Comparison of ENCODE assay signal across 10 cellular contexts in genomic region chr19:38678217-38678890, GRCh38. TPM values are rescaled to one million over a fixed set of nuclear protein-coding genes. Genes with fewer than 3 reads are reported as not detected.
DNase-seq lines count a peak whose midpoint lies in the region; ATAC-seq and TF ChIP-seq lines count a peak whose summit lies in the region.
"Had no signal": no experiment of that assay in that cellular context is flagged by ENCODE, and none has a peak within 500 bp of the region (broad histone marks: within the 10 kb centered on the region; RNA-seq: fewer than 3 reads in every experiment).

No MANE protein-coding gene starts in this region.

- H3K4me3 ChIP-seq in right cardiac atrium (ENCODE audit: low read length) (no peak overlapping the region), skin epidermis (no peak overlapping the region)

- peaks cover 98% of the 10 kb centered on the region for H3K36me3 Mint-ChIP-seq in Calu3 (ENCODE audit: insufficient read depth, unreplicated experiment)
- peaks cover 30% of the 10 kb centered on the region for H3K36me3 Mint-ChIP-seq in activated T-helper 17 cell treated with anti-CD3 and anti-CD28 coated beads, Interleukin-2, amount 50 U/mL, for 72 hours (ENCODE audit: low read depth)

- H3K27me3 Mint-ChIP-seq in Calu3 (ENCODE audit: unreplicated experiment) = no peaks in the 10 kb centered on the region
- no peaks in the 10 kb centered on the region for H3K27me3 Mint-ChIP-seq in activated T-helper 17 cell treated with anti-CD3 and anti-CD28 coated beads, Interleukin-2, amount 50 U/mL, for 72 hours

- peak overlapping the region; percentile 31 for H3K4me3 Mint-ChIP-seq in Calu3 (ENCODE audit: low read depth, unreplicated experiment)
- H3K4me3 Mint-ChIP-seq in activated T-helper 17 cell treated with anti-CD3 and anti-CD28 coated beads, Interleukin-2, amount 50 U/mL, for 72 hours = peak overlapping the region; percentile 4

- no peak for TF ChIP-seq CTCF in Calu3 (IDR thresholded peaks at IDR 0.05; ENCODE audit: unreplicated experiment)

- H3K9me3 ChIP-seq in right cardiac atrium (ENCODE audit: control insufficient read depth, low read length) = no peaks in the 10 kb centered on the region

- CTCF ChIA-PET in Calu3 (lab: Charles Lee) = interaction anchor here (0.9 kb wide), 1 partner anchor 16 kb away, joined by 3 read pairs; no protein-coding TSS in a partner anchor

- peak overlapping the region; percentile 39 for H3K27ac ChIP-seq in right cardiac atrium (ENCODE audit: low read length)
- peak overlapping the region in 18 of 21 experiments; percentile 0 to 92 (median 57) for H3K27ac ChIP-seq in skin epidermis

- intact Hi-C loops in Calu3 (cut with micrococcal nuclease; ENCODE audit: unreplicated experiment) (no loop called here), right cardiac atrium (cut with DNase I) (no loop called here)

- no peak for ATAC-seq in activated T-helper 17 cell treated with anti-CD3 and anti-CD28 coated beads, Interleukin-2, amount 50 U/mL, for 72 hours (replicated peaks)
- ATAC-seq in right cardiac atrium (no peak), HG03457 (IDR thresholded peaks at IDR 0.05; ENCODE audit: unreplicated experiment) (no peak), GM18519 (IDR thresholded peaks at IDR 0.05; ENCODE audit: low FRiP score, unreplicated experiment) (no peak)

- H3K4me1 Mint-ChIP-seq in Calu3 (ENCODE audit: low read depth, unreplicated experiment) = peaks cover 94% of the 10 kb centered on the region
- H3K4me1 Mint-ChIP-seq in activated T-helper 17 cell treated with anti-CD3 and anti-CD28 coated beads, Interleukin-2, amount 50 U/mL, for 72 hours = peaks cover 74% of the 10 kb centered on the region

- BruUV-seq in Calu3 (replicated peaks; lab: Mats Ljungman, UMichigan) = no TSS peak

- peak overlapping the region; percentile 85 for H3K27ac Mint-ChIP-seq in Calu3 (ENCODE audit: unreplicated experiment)
- no peak overlapping the region for H3K27ac Mint-ChIP-seq in activated T-helper 17 cell treated with anti-CD3 and anti-CD28 coated beads, Interleukin-2, amount 50 U/mL, for 72 hours

- 77% methylated on average over 15 of the region's 15 CpGs for WGBS in right cardiac atrium

- DNase-seq in Calu3 = no peak
- peak in 1 of 3 donors; percentile 20 for DNase-seq in right cardiac atrium
- DNase-seq in cerebellar cortex (ENCODE audit: low spot score) = no peak
- no peak for DNase-seq in activated effector memory CD4-positive, alpha-beta T cell treated with anti-CD3 and anti-CD28 coated beads, Interleukin-2, amount 50 U/mL, for 16 hours
- DNase-seq: MV-4-11, NCI-H524 had no signal

- no peaks in the 10 kb centered on the region for H3K27me3 ChIP-seq in right cardiac atrium (ENCODE audit: control insufficient read depth, insufficient read depth)

- H3K4me1 ChIP-seq in right cardiac atrium (ENCODE audit: control insufficient read depth, insufficient read depth, low read length) = peaks cover 57% of the 10 kb centered on the region

- peaks cover 3% of the 10 kb centered on the region for H3K9me3 Mint-ChIP-seq in Calu3 (ENCODE audit: low read depth, unreplicated experiment)
- no peaks in the 10 kb centered on the region for H3K9me3 Mint-ChIP-seq in activated T-helper 17 cell treated with anti-CD3 and anti-CD28 coated beads, Interleukin-2, amount 50 U/mL, for 72 hours

RNA-seq across cellular contexts. Expression of gene ACTN4, which starts 30.9 kb away (rescaled TPM):
- 1,462 and 1,577 TPM in 2 replicates for total RNA-seq in Calu3 (2022)
- 100 to 1,000 TPM; 312 to 393 TPM for total RNA-seq in activated T-helper 17 cell treated with anti-CD3 and anti-CD28 coated beads, Interleukin-2, amount 50 U/mL, for 72 hours
- 100 to 1,000 TPM; 116 to 226 (median 122) TPM for total RNA-seq in right cardiac atrium
- polyA plus RNA-seq in right cardiac atrium = 87.4 TPM

RNA-seq across cellular contexts. Expression of gene EIF3K, which starts 59.4 kb away (rescaled TPM):
- total RNA-seq in Calu3 (2022) (334 and 338 TPM in 2 replicates), right cardiac atrium (100 to 1,000 TPM; 477 to 576 (median 534) TPM)
- total RNA-seq in activated T-helper 17 cell treated with anti-CD3 and anti-CD28 coated beads, Interleukin-2, amount 50 U/mL, for 72 hours = 100 to 1,000 TPM; 172 to 301 TPM
- polyA plus RNA-seq in right cardiac atrium = 829 TPM
